ENCODE assay signal across 3 cellular contexts in the genomic region with DNA sequence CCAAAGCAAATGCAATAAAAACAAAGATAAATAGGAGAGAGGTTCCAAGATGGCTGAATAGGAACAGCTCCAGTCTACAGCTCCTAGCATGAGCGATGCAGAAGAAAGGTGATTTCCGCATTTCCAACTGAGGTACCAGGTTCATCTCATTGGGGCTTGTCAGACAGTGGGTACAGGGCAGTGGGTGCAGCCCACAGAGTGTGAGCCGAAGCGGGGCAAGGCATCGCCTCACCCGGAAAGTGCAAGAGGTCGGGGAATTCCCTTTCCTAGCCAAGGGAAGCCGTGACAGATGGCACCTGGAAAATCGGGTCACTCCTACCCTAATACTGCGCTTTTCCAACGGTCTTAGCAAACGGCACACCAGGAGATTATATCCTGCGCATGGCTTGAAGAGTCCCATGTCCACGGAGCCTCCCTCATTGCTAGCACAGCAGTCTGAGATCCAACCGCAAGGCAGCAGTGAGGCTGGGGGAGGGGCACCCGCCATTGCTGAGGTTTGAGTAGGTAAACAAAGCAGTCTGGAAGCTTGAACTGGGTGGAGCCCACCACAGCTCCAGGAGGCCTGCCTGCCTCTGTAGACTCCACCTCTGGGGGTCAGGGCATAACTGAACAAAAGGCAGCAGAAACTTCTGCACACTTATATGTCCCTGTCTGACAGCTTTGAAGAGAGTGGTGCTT. TPM values are rescaled to one million over a fixed set of nuclear protein-coding genes. Genes with fewer than 3 reads are reported as not detected.
"Had no signal": no experiment of that assay in that cellular context is flagged by ENCODE, and none has a peak within 500 bp of the region (broad histone marks: within the 10 kb centered on the region; RNA-seq: fewer than 3 reads in every experiment).

No MANE protein-coding gene starts in this region.

RNA-seq across cellular contexts. Expression of a gene that starts 43.3 kb away (rescaled TPM):
- total RNA-seq: HFFc6, IMR-90 had no signal
- polyA plus RNA-seq: GM23248, IMR-90 had no signal
